Comparison of ENCODE assay signal across 16 cellular contexts in genomic region chr12:107390414-107390813, GRCh38.
"Had no signal": no experiment of that assay in that cellular context is flagged by ENCODE, and none has a peak within 500 bp of the region (broad histone marks: within the 10 kb centered on the region; RNA-seq: fewer than 3 reads in every experiment).

No MANE protein-coding gene starts in this region.

- H3K9me3 ChIP-seq: suprapubic skin had no signal

- H3K4me3 Mint-ChIP-seq: memory B cell, nephron had no signal

- H3K9me3 Mint-ChIP-seq: nephron had no signal

- H3K27ac ChIP-seq: suprapubic skin, VCaP had no signal

- H3K36me3 ChIP-seq: suprapubic skin had no signal

- H3K4me3 ChIP-seq: suprapubic skin had no signal

- DNase-seq: activated CD4-positive, alpha-beta T cell treated with anti-CD3 and anti-CD28 coated beads for 1 hour; aorta; effector CD8-positive, alpha-beta T cell; foreskin melanocyte; kidney glomerular epithelial cell; left ventricle myocardium superior; nucleus accumbens; posterior cingulate gyrus; stimulated activated CD4-positive, alpha-beta T cell treated with anti-CD3 and anti-CD28 coated beads, Interleukin-15, amount 100 ng/mL, for 24 hours; stimulated activated CD4-positive, alpha-beta T cell treated with anti-CD3 and anti-CD28 coated beads, Interleukin-4, amount 100 ng/mL, for 1 hour; SW 1271; trophoblast cell had no signal

- H3K27me3 ChIP-seq: suprapubic skin had no signal

- ATAC-seq: left ventricle myocardium superior had no signal

- H3K27ac Mint-ChIP-seq: memory B cell, nephron had no signal
